ENCODE assay signal across 17 cellular contexts in genomic region chr10:114311496-114312195, GRCh38.
"Had no signal": no experiment of that assay in that cellular context is flagged by ENCODE, and none has a peak within 500 bp of the region (broad histone marks: within the 10 kb centered on the region; RNA-seq: fewer than 3 reads in every experiment).

No MANE protein-coding gene starts in this region.

- H3K36me3 ChIP-seq: upper lobe of left lung had no signal

- ATAC-seq: gastroesophageal sphincter; natural killer cell; psoas muscle; stimulated activated naive CD8-positive, alpha-beta T cell treated with anti-CD3 and anti-CD28 coated beads, Interleukin-15, Interleukin-2, amounts not matched to agents 100 U/mL and 50 U/mL, for 24 hours had no signal

- H3K4me3 Mint-ChIP-seq: central memory CD8-positive, alpha-beta T cell; dendritic cell treated with granulocyte-macrophage colony-stimulating factor and Interleukin-4, amounts not matched to agents 40 ng/mL and 50 ng/mL, for 4 days; natural killer cell had no signal

- H3K36me3 Mint-ChIP-seq: natural killer cell had no signal

- H3K4me3 ChIP-seq: esophagus squamous epithelium, gastroesophageal sphincter, psoas muscle, suprapubic skin, tibial artery, upper lobe of left lung, vagina had no signal

- H3K9me3 Mint-ChIP-seq: central memory CD8-positive, alpha-beta T cell; dendritic cell treated with granulocyte-macrophage colony-stimulating factor and Interleukin-4, amounts not matched to agents 40 ng/mL and 50 ng/mL, for 4 days; natural killer cell had no signal

- H3K4me1 Mint-ChIP-seq: central memory CD8-positive, alpha-beta T cell; natural killer cell had no signal

- H3K27me3 ChIP-seq: esophagus squamous epithelium, gastroesophageal sphincter, suprapubic skin, tibial artery, upper lobe of left lung, vagina had no signal

- H3K4me1 ChIP-seq: psoas muscle, suprapubic skin, upper lobe of left lung, vagina had no signal

- DNase-seq: esophagus squamous epithelium; foreskin fibroblast; glutamatergic neuron; natural killer cell; psoas muscle; retina; small intestine; stimulated activated CD4-positive, alpha-beta T cell treated with anti-CD3 and anti-CD28 coated beads, Interleukin-2, amount 100 ng/mL, for 48 hours; stimulated activated naive CD8-positive, alpha-beta T cell treated with anti-CD3 and anti-CD28 coated beads, Interleukin-15, Interleukin-2, amounts not matched to agents 100 U/mL and 50 U/mL, for 24 hours; upper lobe of left lung had no signal

- H3K27ac ChIP-seq: esophagus squamous epithelium, gastroesophageal sphincter, parathyroid adenoma, psoas muscle, suprapubic skin, tibial artery, upper lobe of left lung, vagina had no signal

- H3K9me3 ChIP-seq: esophagus squamous epithelium, gastroesophageal sphincter, psoas muscle, suprapubic skin, tibial artery, upper lobe of left lung, vagina had no signal

- H3K27ac Mint-ChIP-seq: dendritic cell treated with granulocyte-macrophage colony-stimulating factor and Interleukin-4, amounts not matched to agents 40 ng/mL and 50 ng/mL, for 4 days; natural killer cell had no signal
